Comparison of ENCODE assay signal across 8 cellular contexts in genomic region chr12:108514468-108514972, GRCh38. TPM values are rescaled to one million over a fixed set of nuclear protein-coding genes. Genes with fewer than 3 reads are reported as not detected.
DNase-seq lines count a peak whose midpoint lies in the region; ATAC-seq, FAIRE-seq and TF ChIP-seq lines count a peak whose summit lies in the region.

No MANE protein-coding gene starts in this region.

- no peaks in the 10 kb centered on the region for H3K9me3 Mint-ChIP-seq in astrocyte (ENCODE audit: unreplicated experiment)

- TF ChIP-seq CTCF in astrocyte (IDR thresholded peaks at IDR 0.05; ENCODE audit: insufficient read depth, low read depth, low read length) = no peak
- TF ChIP-seq CTCF in lower lobe of right lung (IDR thresholded peaks at IDR 0.05) = no peak

- no peaks in the 10 kb centered on the region for H3K9me3 ChIP-seq in BLaER1
- no peaks in the 10 kb centered on the region for H3K9me3 ChIP-seq in astrocyte (ENCODE audit: insufficient read depth, low read depth, low read length)
- H3K9me3 ChIP-seq in lower lobe of right lung = no peaks in the 10 kb centered on the region

- peak overlapping the region; percentile 76 for H2AFZ ChIP-seq in astrocyte (ENCODE audit: low read depth, low read length)

- H4K20me1 ChIP-seq in BLaER1 (peaks cover 37% of the 10 kb centered on the region), astrocyte (ENCODE audit: insufficient read depth, low read length) (peaks cover 28% of the 10 kb centered on the region)

- H3K36me3 ChIP-seq in BLaER1 (peaks cover 30% of the 10 kb centered on the region), astrocyte (ENCODE audit: insufficient read depth, low read length) (peaks cover 8% of the 10 kb centered on the region), lower lobe of right lung (peaks cover 26% of the 10 kb centered on the region)

- FAIRE-seq in astrocyte (lab: Jason Lieb, UNC) (no peak), urothelium cell line (lab: Jason Lieb, UNC) (no peak)

- H3K27me3 Mint-ChIP-seq in astrocyte (ENCODE audit: low read depth, unreplicated experiment) = no peaks in the 10 kb centered on the region

- no peaks in the 10 kb centered on the region for H3K27me3 ChIP-seq in BLaER1
- no peaks in the 10 kb centered on the region for H3K27me3 ChIP-seq in astrocyte (ENCODE audit: insufficient read depth, low read length)
- H3K27me3 ChIP-seq in lower lobe of right lung (ENCODE audit: low read depth) = no peaks in the 10 kb centered on the region

- peaks cover 25% of the 10 kb centered on the region for H3K4me1 ChIP-seq in BLaER1
- peaks cover 7% of the 10 kb centered on the region for H3K4me1 ChIP-seq in astrocyte (ENCODE audit: insufficient read depth, low read length)
- peaks cover 16% of the 10 kb centered on the region for H3K4me1 ChIP-seq in lower lobe of right lung

- H3K4me2 ChIP-seq in BLaER1 (peak overlapping the region; percentile 91), astrocyte (ENCODE audit: low read length) (peak overlapping the region; percentile 98)

- DNase-seq in astrocyte (ENCODE audit: low read depth) = no peak
- DNase-seq in lower lobe of right lung = no peak
- DNase-seq in GOT3 (lab: John Stamatoyannopoulos, UW) = no peak
- DNase-seq in urothelium cell line (ENCODE audit: low spot score) = no peak
- DNase-seq in KG1 (lab: John Stamatoyannopoulos, UW) = no peak
- DNase-seq in putamen (ENCODE audit: low spot score) = no peak

- H3K79me2 ChIP-seq in astrocyte (ENCODE audit: insufficient read depth, low read length) = peaks cover 18% of the 10 kb centered on the region

- peak overlapping the region; percentile 83; the same call in 1 of the 2 replicates for H3K9ac ChIP-seq in BLaER1
- H3K9ac ChIP-seq in astrocyte (ENCODE audit: low read length) = no peak overlapping the region

- H3K4me3 Mint-ChIP-seq in astrocyte (ENCODE audit: unreplicated experiment) = peak overlapping the region; percentile 90

- H3K36me3 Mint-ChIP-seq in astrocyte (ENCODE audit: low read depth, unreplicated experiment) = peaks cover 18% of the 10 kb centered on the region

- intact Hi-C loops in lower lobe of right lung (cut with DNase I) = no loop called here

- H3K27ac ChIP-seq in BLaER1 = no peak overlapping the region
- no peak overlapping the region for H3K27ac ChIP-seq in astrocyte (ENCODE audit: low read depth, low read length)
- H3K27ac ChIP-seq in lower lobe of right lung = no peak overlapping the region

- peak overlapping the region; percentile 75 for H3K27ac Mint-ChIP-seq in astrocyte (ENCODE audit: unreplicated experiment)

- H3K4me1 Mint-ChIP-seq in astrocyte (ENCODE audit: low read depth, unreplicated experiment) = no peaks in the 10 kb centered on the region

- H3K4me3 ChIP-seq in BLaER1 = peak overlapping the region; percentile 83
- peak overlapping the region; percentile 81 for H3K4me3 ChIP-seq in astrocyte (ENCODE audit: insufficient read depth, low read depth, low read length)
- H3K4me3 ChIP-seq in lower lobe of right lung = peak overlapping the region; percentile 83

- peak; percentile 2 for ATAC-seq in HG02759 (IDR thresholded peaks at IDR 0.05; ENCODE audit: unreplicated experiment)
- peak; percentile 0 to 7 for ATAC-seq in lower lobe of right lung

RNA-seq across cellular contexts. Expression of gene FICD, which starts 0.6 kb away (rescaled TPM):
- total RNA-seq in astrocyte (3.5 and 4.7 TPM in 2 replicates), lower lobe of right lung (8.3 TPM)

RNA-seq across cellular contexts. Expression of gene SART3, which starts 46.5 kb away (rescaled TPM):
- total RNA-seq in astrocyte (39.9 and 48.4 TPM in 2 replicates), lower lobe of right lung (42.8 TPM)

RNA-seq across cellular contexts. Expression of gene ISCU, which starts 47.9 kb away (rescaled TPM):
- total RNA-seq in astrocyte (121 and 124 TPM in 2 replicates), lower lobe of right lung (133 TPM)
